ENCODE assay signal across 14 cellular contexts in genomic region chr15:68300115-68300940, GRCh38. TPM values are rescaled to one million over a fixed set of nuclear protein-coding genes. Genes with fewer than 3 reads are reported as not detected.
A peak's percentile ranks its signal among the peaks of the same experiment; 100 is the strongest.
DNase-seq lines count a peak whose midpoint lies in the region; ATAC-seq and TF ChIP-seq lines count a peak whose summit lies in the region.
"Had no signal": no experiment of that assay in that cellular context is flagged by ENCODE, and none has a peak within 500 bp of the region (broad histone marks: within the 10 kb centered on the region; RNA-seq: fewer than 3 reads in every experiment).

No MANE protein-coding gene starts in this region.

- H3K36me3 Mint-ChIP-seq in CD4-positive, alpha-beta memory T cell: no peaks in the 10 kb centered on the region
- peaks cover 9% of the 10 kb centered on the region for H3K36me3 Mint-ChIP-seq in progenitor cell of endocrine pancreas (ENCODE audit: insufficient read depth)
- H3K36me3 Mint-ChIP-seq in Calu3 (ENCODE audit: insufficient read depth, unreplicated experiment): peaks cover 19% of the 10 kb centered on the region

- CTCF ChIA-PET in CD4-positive, alpha-beta memory T cell (lab: Charles Lee; ENCODE audit: partially characterized antibody): interaction anchor here (0.9 kb wide), 1 partner anchor 11 kb away, joined by 3 read pairs; no protein-coding TSS in a partner anchor
- CTCF ChIA-PET in Calu3 (lab: Charles Lee): interaction anchor here (0.5 kb wide), 1 partner anchor 68 kb away, joined by 6 read pairs; no protein-coding TSS in a partner anchor

- no TSS peak for BruUV-seq in Calu3 (replicated peaks; lab: Mats Ljungman, UMichigan)

- H3K9me3 Mint-ChIP-seq in CD4-positive, alpha-beta memory T cell: no peaks in the 10 kb centered on the region
- H3K9me3 Mint-ChIP-seq in progenitor cell of endocrine pancreas (ENCODE audit: low read depth) (peaks cover 7% of the 10 kb centered on the region), Calu3 (ENCODE audit: low read depth, unreplicated experiment) (no peaks in the 10 kb centered on the region)
- H3K9me3 Mint-ChIP-seq: activated CD4-positive, alpha-beta memory T cell treated with anti-CD3 and anti-CD28 coated beads for 36 hours had no signal

- 87 to 92% methylated on average over 4 to 6 of the region's 6 CpGs for whole genome bisulfite sequencing in esophagus squamous epithelium, 2 donors

- no peaks in the 10 kb centered on the region for H3K9me2 ChIP-seq in Karpas-422 (replicated peaks; ENCODE audit: insufficient read depth, low read length)

- H3K4me1 ChIP-seq in CD4-positive, alpha-beta memory T cell (ENCODE audit: insufficient read depth, low read length): peaks cover 17% of the 10 kb centered on the region
- H3K4me1 ChIP-seq in Karpas-422 (ENCODE audit: low read length) (peaks cover 53% of the 10 kb centered on the region), esophagus squamous epithelium (peaks cover 0 to 29% (median 15%) of the 10 kb centered on the region in 3 donors)

- H3K27me3 Mint-ChIP-seq in CD4-positive, alpha-beta memory T cell: no peaks in the 10 kb centered on the region
- H3K27me3 Mint-ChIP-seq in progenitor cell of endocrine pancreas (no peaks in the 10 kb centered on the region), Calu3 (ENCODE audit: unreplicated experiment) (no peaks in the 10 kb centered on the region)
- H3K27me3 Mint-ChIP-seq: activated CD4-positive, alpha-beta memory T cell treated with anti-CD3 and anti-CD28 coated beads for 36 hours had no signal

- H3K4me1 Mint-ChIP-seq in CD4-positive, alpha-beta memory T cell: peaks cover 13 to 35% (median 22%) of the 10 kb centered on the region in 4 donors
- H3K4me1 Mint-ChIP-seq in progenitor cell of endocrine pancreas (ENCODE audit: low read depth) (peaks cover 3% of the 10 kb centered on the region), Calu3 (ENCODE audit: low read depth, unreplicated experiment) (no peaks in the 10 kb centered on the region)

- DNase-seq in CD4-positive, alpha-beta memory T cell: no peak
- DNase-seq in Karpas-422 (no peak), esophagus squamous epithelium (lab: John Stamatoyannopoulos, UW) (no peak), progenitor cell of endocrine pancreas (ENCODE audit: low spot score, unreplicated experiment) (no peak), Calu3 (no peak), NCI-H345 (lab: John Stamatoyannopoulos, UW) (no peak)
- DNase-seq: activated CD4-positive, alpha-beta memory T cell treated with anti-CD3 and anti-CD28 coated beads for 36 hours; activated gamma-delta T cell; H7; NCI-H1436; occipital lobe; stimulated activated naive CD8-positive, alpha-beta T cell treated with anti-CD3 and anti-CD28 coated beads, Interleukin-15, Interleukin-2, amounts not matched to agents 100 U/mL and 50 U/mL, for 24 hours had no signal

- no peaks in the 10 kb centered on the region for H3K36me3 ChIP-seq in CD4-positive, alpha-beta memory T cell (ENCODE audit: insufficient read depth, low read length)
- H3K36me3 ChIP-seq in Karpas-422 (ENCODE audit: insufficient read depth, low read length) (peaks cover 11% of the 10 kb centered on the region), esophagus squamous epithelium (peaks cover 0 to 16% (median 0%) of the 10 kb centered on the region in 3 donors)

- H4K20me1 ChIP-seq in Karpas-422 (ENCODE audit: insufficient read depth, low read depth, low read length): peaks cover 11% of the 10 kb centered on the region

- POLR2A ChIA-PET in CD4-positive, alpha-beta memory T cell (lab: Charles Lee; ENCODE audit: partially characterized antibody): interaction anchor here (0.9 to 3.2 kb wide), 2 partner anchors 23 to 47 kb away, joined by 3 to 26 read pairs; partner anchors contain the start of gene FEM1B

- peak overlapping the region; percentile 65 for H3K4me2 ChIP-seq in Karpas-422 (ENCODE audit: low read depth, low read length, poor library complexity, severe bottlenecking)

- no peaks in the 10 kb centered on the region for H3K9me3 ChIP-seq in CD4-positive, alpha-beta memory T cell (ENCODE audit: control insufficient read depth in 1 of 2, low read length in 2 of 2)
- H3K9me3 ChIP-seq in Karpas-422 (ENCODE audit: low read length) (no peaks in the 10 kb centered on the region), esophagus squamous epithelium (no peaks in the 10 kb centered on the region)

- H3K9ac ChIP-seq in Karpas-422 (ENCODE audit: low read length): no peak overlapping the region

- H2AFZ ChIP-seq in Karpas-422 (ENCODE audit: low read length): no peak overlapping the region

- TF ChIP-seq POLR2A in esophagus squamous epithelium (IDR thresholded peaks at IDR 0.05): no peak

- intact Hi-C loops in CD4-positive, alpha-beta memory T cell (cut with micrococcal nuclease): no loop called here
- intact Hi-C loops in esophagus squamous epithelium (cut with DNase I): no loop called here
- intact Hi-C loops in Calu3 (cut with micrococcal nuclease; ENCODE audit: unreplicated experiment): no loop called here

- ATAC-seq in HG02623 (IDR thresholded peaks at IDR 0.05; ENCODE audit: unreplicated experiment): no peak
- ATAC-seq in HG03378 (IDR thresholded peaks at IDR 0.05; ENCODE audit: unreplicated experiment): no peak
- ATAC-seq: stimulated activated naive CD8-positive, alpha-beta T cell treated with anti-CD3 and anti-CD28 coated beads, Interleukin-15, Interleukin-2, amounts not matched to agents 100 U/mL and 50 U/mL, for 24 hours had no signal

- no peak overlapping the region for H3K27ac ChIP-seq in CD4-positive, alpha-beta memory T cell (ENCODE audit: low read depth, low read length)
- no peak overlapping the region for H3K27ac ChIP-seq in Karpas-422 (ENCODE audit: low read length)
- H3K27ac ChIP-seq in esophagus squamous epithelium: peak overlapping the region in 3 of 4 donors; percentile 11 to 79 (median 68)

- H3K4me3 ChIP-seq in CD4-positive, alpha-beta memory T cell (ENCODE audit: low read length in 2 of 2): no peak overlapping the region
- no peak overlapping the region for H3K4me3 ChIP-seq in Karpas-422 (ENCODE audit: low read length)
- H3K4me3 ChIP-seq in esophagus squamous epithelium: no peak overlapping the region

- no peak for TF ChIP-seq CTCF in esophagus squamous epithelium (IDR thresholded peaks at IDR 0.05)
- TF ChIP-seq CTCF in progenitor cell of endocrine pancreas (IDR thresholded peaks at IDR 0.05; ENCODE audit: unreplicated experiment): no peak
- no peak for TF ChIP-seq CTCF in Calu3 (IDR thresholded peaks at IDR 0.05; ENCODE audit: unreplicated experiment)

- peak overlapping the region in 1 of 8 donors; percentile 81 for H3K4me3 Mint-ChIP-seq in CD4-positive, alpha-beta memory T cell
- H3K4me3 Mint-ChIP-seq in progenitor cell of endocrine pancreas (ENCODE audit: low read depth) (no peak overlapping the region), Calu3 (ENCODE audit: low read depth, unreplicated experiment) (no peak overlapping the region)

- H3K79me2 ChIP-seq in Karpas-422 (ENCODE audit: low read length): peaks cover 8% of the 10 kb centered on the region

- H3K27me3 ChIP-seq in CD4-positive, alpha-beta memory T cell (ENCODE audit: insufficient read depth, low read length): no peaks in the 10 kb centered on the region
- H3K27me3 ChIP-seq in Karpas-422 (ENCODE audit: low read length) (no peaks in the 10 kb centered on the region), esophagus squamous epithelium (no peaks in the 10 kb centered on the region)

- H3K27ac Mint-ChIP-seq in CD4-positive, alpha-beta memory T cell: peak overlapping the region in 4 of 7 donors; percentile 58 to 91 (median 71)
- H3K27ac Mint-ChIP-seq in progenitor cell of endocrine pancreas: peak overlapping the region; percentile 50
- H3K27ac Mint-ChIP-seq in Calu3 (ENCODE audit: unreplicated experiment): no peak overlapping the region

RNA-seq across cellular contexts. Expression of gene FEM1B, which starts 22.8 kb away (rescaled TPM):
- total RNA-seq in CD4-positive, alpha-beta memory T cell: 10 to 100 TPM; 48.3 to 49.1 TPM
- 10 to 100 TPM; 19.0 to 28.8 TPM for polyA plus RNA-seq in CD4-positive, alpha-beta memory T cell
- 24.4 and 47.5 TPM in 2 replicates for total RNA-seq in Karpas-422 (2014; rRNA removed; shearing (Covaris generic); ENCODE audit: low replicate concordance)
- total RNA-seq in esophagus squamous epithelium (10 to 100 TPM; 32.3 to 64.4 (median 46.8) TPM), progenitor cell of endocrine pancreas (45.9 and 50.5 TPM in 2 replicates), Calu3 (2022) (41.4 and 53.3 TPM in 2 replicates)

Comparison
In these comparisons a context has a peak if more than half of its experiments do, and no peak if none do; other contexts are left out.
1. H3K27ac ChIP-seq: peak in esophagus squamous epithelium (3 of 4); none in CD4-positive, alpha-beta memory T cell (single experiment) and Karpas-422 (single experiment).